11 cellular contexts compared by ENCODE assay signal in genomic region chr16:85674828-85675227, GRCh38. TPM values are rescaled to one million over a fixed set of nuclear protein-coding genes. Genes with fewer than 3 reads are reported as not detected.
A peak's percentile ranks its signal among the peaks of the same experiment; 100 is the strongest.
DNase-seq lines count a peak whose midpoint lies in the region; ATAC-seq and TF ChIP-seq lines count a peak whose summit lies in the region.
"Had no signal": no experiment of that assay in that cellular context is flagged by ENCODE, and none has a peak within 500 bp of the region (broad histone marks: within the 10 kb centered on the region; RNA-seq: fewer than 3 reads in every experiment).

No MANE protein-coding gene starts in this region.

- peaks cover 5% of the 10 kb centered on the region for H3K4me1 Mint-ChIP-seq in Caco-2 (ENCODE audit: low read depth, unreplicated experiment)
- peaks cover 2% of the 10 kb centered on the region for H3K4me1 Mint-ChIP-seq in activated CD8-positive, alpha-beta T cell treated with anti-CD3 and anti-CD28 coated beads, Interleukin-2, amount 10 ng/mL, durations not matched to agents 7 days and 5 days (ENCODE audit: low read depth)

- H3K4me3 Mint-ChIP-seq in Caco-2 (ENCODE audit: unreplicated experiment) = no peak overlapping the region
- H3K4me3 Mint-ChIP-seq in activated CD8-positive, alpha-beta T cell treated with anti-CD3 and anti-CD28 coated beads, Interleukin-2, amount 10 ng/mL, durations not matched to agents 7 days and 5 days = no peak overlapping the region

- POLR2A ChIA-PET in A673 (lab: Charles Lee; ENCODE audit: low non-redundant PET) (interaction anchor here (0.5 kb wide), 1 partner anchor 21 kb away, joined by 4 read pairs; no protein-coding TSS in a partner anchor), Caco-2 (lab: Charles Lee) (interaction anchor here (0.6 kb wide), 1 partner anchor 238 kb away, joined by 4 read pairs; no protein-coding TSS in a partner anchor)
- POLR2A ChIA-PET in activated CD8-positive, alpha-beta T cell treated with anti-CD3 and anti-CD28 coated beads, Interleukin-2, amount 10 ng/mL, durations not matched to agents 7 days and 5 days (lab: Charles Lee) = no interaction called here

- no peaks in the 10 kb centered on the region for H3K9me3 Mint-ChIP-seq in Caco-2 (ENCODE audit: unreplicated experiment)
- H3K9me3 Mint-ChIP-seq in activated CD8-positive, alpha-beta T cell treated with anti-CD3 and anti-CD28 coated beads, Interleukin-2, amount 10 ng/mL, durations not matched to agents 7 days and 5 days (ENCODE audit: insufficient read depth) = no peaks in the 10 kb centered on the region

- DNase-seq in A673 (ENCODE audit: low spot score) (no peak), Caco-2 (no peak), COLO829 (ENCODE audit: low spot score) (no peak), NCI-H526 (lab: John Stamatoyannopoulos, UW) (no peak)
- no peak for DNase-seq in activated CD8-positive, alpha-beta T cell treated with anti-CD3 and anti-CD28 coated beads, Interleukin-2, amount 10 ng/mL, durations not matched to agents 7 days and 5 days
- DNase-seq in effector memory CD4-positive, alpha-beta T cell = no peak
- DNase-seq: activated CD8-positive, alpha-beta memory T cell treated with anti-CD3 and anti-CD28 coated beads for 24 hours; NCI-H187 treated with DMSO at 0.1 percent for 48 hours; RPMI8226 had no signal

- TF ChIP-seq CTCF in A673 (conservative IDR thresholded peaks at IDR 0.05; ENCODE audit: low read depth, low read length) (no peak), Caco-2 (IDR thresholded peaks at IDR 0.05; ENCODE audit: insufficient read depth in 1 of 2, low read depth in 1 of 2, low read length in 1 of 2, severe bottlenecking in 1 of 2, unreplicated experiment in 1 of 2) (no peak)

- H3K27ac Mint-ChIP-seq in Caco-2 (ENCODE audit: unreplicated experiment) = peak overlapping the region; percentile 5
- H3K27ac Mint-ChIP-seq in activated CD8-positive, alpha-beta T cell treated with anti-CD3 and anti-CD28 coated beads, Interleukin-2, amount 10 ng/mL, durations not matched to agents 7 days and 5 days = peak overlapping the region; percentile 50

- no peak for ATAC-seq in activated CD8-positive, alpha-beta T cell treated with anti-CD3 and anti-CD28 coated beads, Interleukin-2, amount 10 ng/mL, durations not matched to agents 7 days and 5 days

- BruUV-seq in A673 (replicated peaks; lab: Mats Ljungman, UMichigan) (no TSS peak), Caco-2 (replicated peaks; lab: Mats Ljungman, UMichigan) (TSS peak; percentile 2)

- peaks cover 94% of the 10 kb centered on the region for H3K36me3 ChIP-seq in A673 (ENCODE audit: insufficient read depth, low read length, poor library complexity, severe bottlenecking)
- H3K36me3 ChIP-seq in Caco-2 (ENCODE audit: control insufficient read depth, insufficient read depth, low read length) = peaks cover 20% of the 10 kb centered on the region
- H3K36me3 ChIP-seq in muscle layer of duodenum (ENCODE audit: control insufficient read depth in 1 of 2, insufficient read depth in 2 of 2, low read length in 2 of 2) = peaks cover 33 to 37% of the 10 kb centered on the region in 2 donors
- H3K36me3 ChIP-seq in effector memory CD4-positive, alpha-beta T cell (ENCODE audit: control insufficient read depth, insufficient read depth, low read length) = peaks cover 41% of the 10 kb centered on the region

- H3K27me3 ChIP-seq in A673 (replicated peaks; ENCODE audit: insufficient read depth, low read depth, low read length, poor library complexity) (no peaks in the 10 kb centered on the region), Caco-2 (replicated peaks; ENCODE audit: control insufficient read depth, insufficient read depth, low read length) (no peaks in the 10 kb centered on the region), muscle layer of duodenum (ENCODE audit: low read depth, low read length) (no peaks in the 10 kb centered on the region)
- no peaks in the 10 kb centered on the region for H3K27me3 ChIP-seq in effector memory CD4-positive, alpha-beta T cell (replicated peaks; ENCODE audit: control insufficient read depth, insufficient read depth, low read length, poor library complexity, severe bottlenecking)

- no peaks in the 10 kb centered on the region for H3K9me3 ChIP-seq in A673 (ENCODE audit: low read depth, low read length, poor library complexity, severe bottlenecking)
- no peaks in the 10 kb centered on the region for H3K9me3 ChIP-seq in Caco-2
- H3K9me3 ChIP-seq in muscle layer of duodenum (ENCODE audit: control insufficient read depth in 1 of 2, low read length in 2 of 2) = no peaks in the 10 kb centered on the region
- no peaks in the 10 kb centered on the region for H3K9me3 ChIP-seq in effector memory CD4-positive, alpha-beta T cell (ENCODE audit: control insufficient read depth, low read length)

- H3K27ac ChIP-seq in A673 (ENCODE audit: low read depth, low read length, poor library complexity, severe bottlenecking) (peak overlapping the region; percentile 9), muscle layer of duodenum (ENCODE audit: low read length) (peak overlapping the region; percentile 28)
- no peak overlapping the region for H3K27ac ChIP-seq in effector memory CD4-positive, alpha-beta T cell (ENCODE audit: insufficient read depth, low read length, poor library complexity, severe bottlenecking)

- H3K36me3 Mint-ChIP-seq in Caco-2 (ENCODE audit: insufficient read depth, unreplicated experiment) = peaks cover 96% of the 10 kb centered on the region
- peaks cover 71% of the 10 kb centered on the region for H3K36me3 Mint-ChIP-seq in activated CD8-positive, alpha-beta T cell treated with anti-CD3 and anti-CD28 coated beads, Interleukin-2, amount 10 ng/mL, durations not matched to agents 7 days and 5 days (ENCODE audit: low read depth)

- CTCF ChIA-PET in A673 (lab: Charles Lee) (no interaction called here), Caco-2 (lab: Charles Lee) (interaction anchor here (0.6 to 3.7 kb wide), 6 partner anchors 11 to 649 kb away, joined by 3 to 36 read pairs (median 5); no protein-coding TSS in a partner anchor)
- CTCF ChIA-PET in activated CD8-positive, alpha-beta T cell treated with anti-CD3 and anti-CD28 coated beads, Interleukin-2, amount 10 ng/mL, durations not matched to agents 7 days and 5 days (lab: Charles Lee) = interaction anchor here (0.9 to 1.4 kb wide), 2 partner anchors 41 to 44 kb away, joined by 3 to 5 read pairs; no protein-coding TSS in a partner anchor

- intact Hi-C loops in A673 (cut with micrococcal nuclease; ENCODE audit: unreplicated experiment) = loop anchor here (1.0 kb wide), 1 partner anchor 43 kb away; no protein-coding TSS in a partner anchor
- intact Hi-C loops in Caco-2 (cut with micrococcal nuclease; ENCODE audit: unreplicated experiment) = loop anchor here (1.0 kb wide), 3 partner anchors 14 to 43 kb away; no protein-coding TSS in a partner anchor

- H3K4me1 ChIP-seq in A673 (ENCODE audit: insufficient read depth, low read length, poor library complexity, severe bottlenecking) (peaks cover 15% of the 10 kb centered on the region), Caco-2 (peaks cover 11% of the 10 kb centered on the region; the same call in 1 of the 2 replicates), muscle layer of duodenum (ENCODE audit: control insufficient read depth in 1 of 2, insufficient read depth in 2 of 2, low read length in 2 of 2) (peaks cover 0 to 8% of the 10 kb centered on the region in 2 donors)
- no peaks in the 10 kb centered on the region for H3K4me1 ChIP-seq in effector memory CD4-positive, alpha-beta T cell (ENCODE audit: control insufficient read depth, insufficient read depth, low read length, poor library complexity, severe bottlenecking)

- H3K4me3 ChIP-seq in A673 (ENCODE audit: low read depth, low read length, poor library complexity, severe bottlenecking) = no peak overlapping the region
- H3K4me3 ChIP-seq in Caco-2 (ENCODE audit: low read depth, low read length) = no peak overlapping the region
- H3K4me3 ChIP-seq in muscle layer of duodenum (ENCODE audit: low read depth in 1 of 2, low read length in 2 of 2) = no peak overlapping the region
- no peak overlapping the region for H3K4me3 ChIP-seq in effector memory CD4-positive, alpha-beta T cell (ENCODE audit: insufficient read depth, low read depth, low read length, poor library complexity, severe bottlenecking)
- H3K4me3 ChIP-seq: coronary artery had no signal

- H3K27me3 Mint-ChIP-seq in Caco-2 (ENCODE audit: insufficient read depth, unreplicated experiment) = no peaks in the 10 kb centered on the region
- no peaks in the 10 kb centered on the region for H3K27me3 Mint-ChIP-seq in activated CD8-positive, alpha-beta T cell treated with anti-CD3 and anti-CD28 coated beads, Interleukin-2, amount 10 ng/mL, durations not matched to agents 7 days and 5 days (ENCODE audit: low read depth)

RNA-seq across cellular contexts. Expression of gene GINS2, which starts 13.9 kb away (rescaled TPM):
- total RNA-seq in A673 (2021) (70.5 and 71.9 TPM in 2 replicates), Caco-2 (2022) (52.5 and 62.9 TPM in 2 replicates)
- 10 to 100 TPM; 51.3 to 53.5 TPM for total RNA-seq in activated CD8-positive, alpha-beta T cell treated with anti-CD3 and anti-CD28 coated beads, Interleukin-2, amount 10 ng/mL, durations not matched to agents 7 days and 5 days
